1 cellular context compared by ENCODE assay signal in the genomic region with DNA sequence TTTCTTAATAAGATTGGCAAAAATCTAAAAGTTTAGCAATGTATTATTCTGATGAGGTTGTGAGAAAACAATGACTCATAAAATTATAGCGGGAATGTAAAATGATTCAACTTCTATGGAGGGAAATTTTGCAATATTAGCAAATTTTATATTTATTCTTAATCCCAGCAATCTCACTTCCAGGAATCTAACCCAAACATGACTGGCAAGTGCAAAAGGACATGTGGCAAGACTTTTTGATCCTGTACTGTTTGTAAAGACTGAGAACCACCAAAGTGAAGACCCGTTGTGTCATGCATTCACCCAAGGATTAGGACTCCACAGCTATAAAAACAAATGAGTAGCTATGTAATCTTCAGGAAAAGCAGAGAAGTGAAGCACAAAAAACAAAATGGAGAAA.
TF ChIP-seq lines count a peak whose summit lies in the region.

No MANE protein-coding gene starts in this region.

TF ChIP-seq in K562, 482 proteins besides CTCF, POLR2A, EP300 and RAD21 (continued from another document):
- TF ChIP-seq STAT6 (CRISPR knock-in tag; IDR thresholded peaks at IDR 0.05) (no peak), EWSR1 (IDR thresholded peaks at IDR 0.05; ENCODE audit: borderline replicate concordance, low read depth, partially characterized antibody) (no peak)
TF ChIP-seq in K562: peak in this region for 2.
